15 cellular contexts compared by ENCODE assay signal in genomic region chr20:58554541-58554940, GRCh38. TPM values are rescaled to one million over a fixed set of nuclear protein-coding genes. Genes with fewer than 3 reads are reported as not detected.
"Had no signal": no experiment of that assay in that cellular context is flagged by ENCODE, and none has a peak within 500 bp of the region (broad histone marks: within the 10 kb centered on the region; RNA-seq: fewer than 3 reads in every experiment).

No MANE protein-coding gene starts in this region.

- H3K9me3 ChIP-seq: ascending aorta, pancreas, thyroid gland had no signal

- H3K27ac Mint-ChIP-seq: activated CD4-positive, alpha-beta memory T cell treated with anti-CD3 and anti-CD28 coated beads for 36 hours; activated T-cell treated with anti-CD3 and anti-CD28 coated beads, Interleukin-2, amount 50 U/mL, for 72 hours had no signal

- H3K27me3 ChIP-seq: ascending aorta, cardiac muscle cell, pancreas, thyroid gland had no signal

- H3K36me3 Mint-ChIP-seq: activated CD4-positive, alpha-beta memory T cell treated with anti-CD3 and anti-CD28 coated beads for 36 hours had no signal

- DNase-seq: activated CD4-positive, alpha-beta memory T cell treated with anti-CD3 and anti-CD28 coated beads for 36 hours; activated gamma-delta T cell treated with Interleukin-2 at 50 U/mL for 16 hours; activated T-cell treated with anti-CD3 and anti-CD28 coated beads, Interleukin-2, amount 50 U/mL, for 72 hours; foreskin melanocyte; left colon; pancreas; T-helper 9 cell; thyroid gland had no signal

- H3K4me3 Mint-ChIP-seq: activated CD4-positive, alpha-beta memory T cell treated with anti-CD3 and anti-CD28 coated beads for 36 hours; activated T-cell treated with anti-CD3 and anti-CD28 coated beads, Interleukin-2, amount 50 U/mL, for 72 hours had no signal

- H3K27ac ChIP-seq: ascending aorta, cardiac muscle cell, pancreas, thyroid gland, VCaP had no signal

- H3K4me1 ChIP-seq: ascending aorta, pancreas, thyroid gland had no signal

- H3K36me3 ChIP-seq: ascending aorta, cardiac muscle cell, pancreas, thyroid gland had no signal

- FAIRE-seq: colon, pancreas had no signal

- H3K9me3 Mint-ChIP-seq: activated CD4-positive, alpha-beta memory T cell treated with anti-CD3 and anti-CD28 coated beads for 36 hours; activated T-cell treated with anti-CD3 and anti-CD28 coated beads, Interleukin-2, amount 50 U/mL, for 72 hours had no signal

- ATAC-seq: activated T-cell treated with anti-CD3 and anti-CD28 coated beads, Interleukin-2, amount 50 U/mL, for 72 hours; left colon; pancreas had no signal

- H3K4me3 ChIP-seq: ascending aorta, cardiac muscle cell, pancreas, skin epidermis, thyroid gland had no signal

RNA-seq across cellular contexts. Expression of gene APCDD1L, which starts 39.3 kb away (rescaled TPM):
- total RNA-seq: activated CD4-positive, alpha-beta memory T cell treated with anti-CD3 and anti-CD28 coated beads for 36 hours; activated T-cell treated with anti-CD3 and anti-CD28 coated beads, Interleukin-2, amount 50 U/mL, for 72 hours; lung microvascular endothelial cell had no signal
- polyA plus RNA-seq: neural cell had no signal
